17 cellular contexts compared by ENCODE assay signal in the genomic region with DNA sequence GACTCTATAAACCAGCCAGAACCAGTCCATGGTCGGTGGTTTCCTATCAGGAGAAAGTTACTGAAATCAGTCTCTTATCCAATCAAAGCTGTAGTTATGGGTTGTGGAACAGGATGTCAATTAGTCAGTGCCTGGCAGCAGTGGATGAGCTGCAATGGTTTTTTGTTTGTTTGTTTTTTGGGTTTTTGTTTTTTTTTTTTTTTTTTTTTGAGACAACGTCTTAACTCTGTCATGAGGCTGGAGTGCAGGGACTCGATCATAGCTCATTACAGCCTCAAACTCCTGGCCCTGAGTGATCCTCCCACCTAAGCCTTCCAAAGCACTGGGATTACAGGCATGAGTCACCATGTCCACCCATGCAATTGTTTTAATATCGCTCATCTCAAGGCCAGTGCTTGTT.
DNase-seq lines count a peak whose midpoint lies in the region; ATAC-seq and TF ChIP-seq lines count a peak whose summit lies in the region.
"Had no signal": no experiment of that assay in that cellular context is flagged by ENCODE, and none has a peak within 500 bp of the region (broad histone marks: within the 10 kb centered on the region; RNA-seq: fewer than 3 reads in every experiment).

No MANE protein-coding gene starts in this region.

- no peak overlapping the region for H3K27ac ChIP-seq in brain microvascular endothelial cell
- H3K27ac ChIP-seq: parathyroid adenoma had no signal

- no peaks in the 10 kb centered on the region for H3K36me3 ChIP-seq in brain microvascular endothelial cell (replicated peaks)

- no peak for TF ChIP-seq CTCF in brain microvascular endothelial cell (IDR thresholded peaks at IDR 0.05; ENCODE audit: low read depth, low read length, missing control alignments)

- no peaks in the 10 kb centered on the region for H3K27me3 ChIP-seq in brain microvascular endothelial cell (replicated peaks)

- in situ Hi-C loops in brain microvascular endothelial cell (cut with HindIII; ENCODE audit: low pct_ligation_motif_present, low sequenced_read_pairs): no loop called here

- intact Hi-C loops in posterior cingulate gyrus (cut with DNase I): no loop called here

- DNase-seq in COLO829 (ENCODE audit: low spot score) (peak; percentile 9), M059J (ENCODE audit: low read depth) (peak; percentile 63), brain microvascular endothelial cell (peak; percentile 24), islet precursor cell (peak; percentile 78), posterior cingulate gyrus (no peak), NCI-H2171 (lab: John Stamatoyannopoulos, UW) (no peak)
- DNase-seq: activated B cell treated with CpG ODN at 0.5 μM for 24 hours, Calu3, cortex of kidney, Kasumi-1, left ventricle myocardium superior, NCI-H187, NCI-H69 had no signal

- H3K4me3 ChIP-seq in brain microvascular endothelial cell (ENCODE audit: low read depth, low read length): no peak overlapping the region

- ATAC-seq in GM21619 (IDR thresholded peaks at IDR 0.05; ENCODE audit: unreplicated experiment): no peak
- no peak for ATAC-seq in HG03025 (IDR thresholded peaks at IDR 0.05; ENCODE audit: low FRiP score, unreplicated experiment)
- ATAC-seq: left ventricle myocardium superior, Panc1 had no signal

Comparison
In these comparisons a context has a peak if more than half of its experiments do, and no peak if none do; other contexts are left out.
1. DNase-seq: peak in COLO829 (single experiment), M059J (single experiment), brain microvascular endothelial cell (single experiment) and islet precursor cell (single experiment); none in posterior cingulate gyrus (0 of 10) and NCI-H2171 (single experiment).